In genomic region chr18:51337406-51337805, GRCh38 we compare ENCODE assay signal across 17 cellular contexts.
"Had no signal": no experiment of that assay in that cellular context is flagged by ENCODE, and none has a peak within 500 bp of the region (broad histone marks: within the 10 kb centered on the region; RNA-seq: fewer than 3 reads in every experiment).

No MANE protein-coding gene starts in this region.

- H3K27me3 ChIP-seq: right lobe of liver had no signal

- H3K27ac ChIP-seq: prostate gland, right lobe of liver, SK-N-MC had no signal

- ATAC-seq: activated naive CD4-positive, alpha-beta T cell treated with anti-CD3 and anti-CD28 coated beads, Interleukin-2, amount 50 U/mL, for 72 hours; activated T-helper 17 cell treated with anti-CD3 and anti-CD28 coated beads, Interleukin-2, amount 50 U/mL, for 72 hours; left lobe of liver; natural killer cell treated with Interleukin-12 subunit alpha and Interleukin-12 subunit beta and Interleukin-15 and Interleukin-18, amount 100 ng/mL, for 72 hours; right lobe of liver; stimulated activated naive CD8-positive, alpha-beta T cell treated with anti-CD3 and anti-CD28 coated beads, Interleukin-15, amount 100 ng/mL, for 72 hours; WTC11 had no signal

- H3K36me3 ChIP-seq: prostate gland, right lobe of liver had no signal

- DNase-seq: activated CD4-positive, alpha-beta T cell treated with anti-CD3 and anti-CD28 coated beads, Interleukin-2, amount 10 ng/mL, durations not matched to agents 24 days and 14 days; activated CD8-positive, alpha-beta memory T cell treated with anti-CD3 and anti-CD28 coated beads for 24 hours; amygdala; caudate nucleus; effector memory CD4-positive, alpha-beta T cell; nucleus accumbens; right lobe of liver; stimulated activated CD4-positive, alpha-beta T cell treated with anti-CD3 and anti-CD28 coated beads, Interleukin-4, amount 100 ng/mL, for 4 hours; stimulated activated naive CD8-positive, alpha-beta T cell treated with anti-CD3 and anti-CD28 coated beads, Interleukin-15, amount 100 ng/mL, for 72 hours had no signal

- H3K9me3 ChIP-seq: prostate gland, right lobe of liver had no signal

- H3K4me1 ChIP-seq: prostate gland, right lobe of liver had no signal

- H3K4me3 ChIP-seq: prostate gland, right lobe of liver, SK-N-MC had no signal

- FAIRE-seq: urothelium cell line had no signal
